1 cellular context compared by ENCODE assay signal in the genomic region with DNA sequence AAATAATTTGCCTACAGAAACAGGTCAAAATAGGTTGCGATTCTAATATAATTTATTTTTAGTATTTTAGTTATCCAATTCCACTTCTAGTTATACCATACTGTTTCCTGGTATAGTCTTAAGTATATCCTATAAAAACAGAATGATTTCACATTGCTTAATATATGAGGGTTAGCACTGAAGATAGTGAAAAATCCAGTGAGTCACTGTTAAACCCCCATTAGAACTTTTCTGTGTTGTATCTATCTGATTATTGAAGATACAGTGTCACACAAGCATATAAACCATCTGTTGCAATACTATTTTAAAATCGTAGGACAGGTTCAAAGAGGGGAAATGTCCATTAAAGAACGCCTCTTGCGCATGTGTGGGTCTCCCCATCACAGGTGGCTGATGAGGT.
TF ChIP-seq lines count a peak whose summit lies in the region.

No MANE protein-coding gene starts in this region.

TF ChIP-seq in endothelial cell of umbilical vein, 7 proteins besides CTCF, POLR2A, EP300 and RAD21:
- TF ChIP-seq EZH2 (IDR thresholded peaks at IDR 0.05; ENCODE audit: borderline replicate concordance, low read depth, low read length, severe bottlenecking) (no peak), MYC (IDR thresholded peaks at IDR 0.05; ENCODE audit: low read depth, low read length) (no peak), GATA2 (IDR thresholded peaks at IDR 0.05; ENCODE audit: insufficient read depth, insufficient read length, low read depth, low read length) (no peak), POLR2AphosphoS5 (IDR thresholded peaks at IDR 0.05; ENCODE audit: insufficient read depth, low read depth, low read length) (no peak), JUN (IDR thresholded peaks at IDR 0.05; ENCODE audit: borderline replicate concordance, insufficient read depth, insufficient read length, low read depth) (no peak), FOS (IDR thresholded peaks at IDR 0.05; ENCODE audit: borderline replicate concordance, insufficient read depth, low read length) (no peak)
- TF ChIP-seq, protein P1, sequence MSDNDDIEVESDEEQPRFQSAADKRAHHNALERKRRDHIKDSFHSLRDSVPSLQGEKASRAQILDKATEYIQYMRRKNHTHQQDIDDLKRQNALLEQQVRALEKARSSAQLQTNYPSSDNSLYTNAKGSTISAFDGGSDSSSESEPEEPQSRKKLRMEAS (IDR thresholded peaks at IDR 0.05; ENCODE audit: insufficient read depth, insufficient read length) = no peak
